9 cellular contexts compared by ENCODE assay signal in genomic region chr3:159263750-159264561, GRCh38.
A peak's percentile ranks its signal among the peaks of the same experiment; 100 is the strongest.
DNase-seq lines count a peak whose midpoint lies in the region; ATAC-seq, FAIRE-seq and TF ChIP-seq lines count a peak whose summit lies in the region.
"Had no signal": no experiment of that assay in that cellular context is flagged by ENCODE, and none has a peak within 500 bp of the region (broad histone marks: within the 10 kb centered on the region; RNA-seq: fewer than 3 reads in every experiment).

No MANE protein-coding gene starts in this region.

- ATAC-seq in HCT116: peak; percentile 72
- no peak for ATAC-seq in GM19023 (IDR thresholded peaks at IDR 0.05; ENCODE audit: unreplicated experiment)

- H3K36me3 Mint-ChIP-seq in mesothelial cell of epicardium: no peaks in the 10 kb centered on the region
- H3K36me3 Mint-ChIP-seq: naive B cell had no signal

- no peak overlapping the region for H3K4me2 ChIP-seq in HCT116 (ENCODE audit: low read length)

- peaks cover 27% of the 10 kb centered on the region for H3K27me3 Mint-ChIP-seq in mesothelial cell of epicardium (ENCODE audit: low read depth)

- no peaks in the 10 kb centered on the region for H3K9me3 ChIP-seq in HCT116 (ENCODE audit: control insufficient read depth in 1 of 2, insufficient read depth in 1 of 2, low read depth in 1 of 2, low read length in 2 of 2)

- H3K36me3 ChIP-seq in HCT116 (ENCODE audit: control insufficient read depth in 1 of 2, insufficient read depth in 2 of 2, low read length in 2 of 2): no peaks in the 10 kb centered on the region

- DNase-seq in COR-L47 (lab: John Stamatoyannopoulos, UW) (peak; percentile 66), HCT116 (ENCODE audit: low read depth, low spot score) (peak; percentile 31), NOMO-1 treated with DMSO at 0.1 percent for 48 hours (lab: John Stamatoyannopoulos, UW; ENCODE audit: unreplicated experiment) (peak; percentile 65), dedifferentiated amniotic fluid mesenchymal stem cell (ENCODE audit: extremely low spot score) (peak; percentile 53), mesothelial cell of epicardium (ENCODE audit: low spot score in 2 of 2, unreplicated experiment in 2 of 2) (no peak), activated gamma-delta T cell (lab: John Stamatoyannopoulos, UW) (no peak), GM12892 (ENCODE audit: insufficient read length) (no peak)
- DNase-seq: naive B cell had no signal

- RAD21 ChIA-PET in HCT116 (lab: Charles Lee; ENCODE audit: low non-redundant PET in 1 of 2, low total read pairs in 2 of 2, uncharacterized antibody in 2 of 2, unreplicated experiment in 2 of 2): no interaction called here

- intact Hi-C loops in HCT116 (cut with micrococcal nuclease): loop anchor here (1.0 to 5.0 kb wide), 4 partner anchors 322 to 742 kb away; no protein-coding TSS in a partner anchor

- H3K9ac ChIP-seq in HCT116 (ENCODE audit: low read length): no peak overlapping the region

- POLR2A ChIA-PET in HCT116 (lab: Charles Lee): no interaction called here

- H4K20me1 ChIP-seq in HCT116 (ENCODE audit: insufficient read depth): no peaks in the 10 kb centered on the region

- H2AFZ ChIP-seq in HCT116 (ENCODE audit: low read depth, low read length, poor library complexity, severe bottlenecking): peak overlapping the region; percentile 50

- H3K4me3 ChIP-seq in HCT116 (replicated peaks in 1 of 2; ENCODE audit: low read depth in 1 of 2, low read length in 2 of 2): no peak overlapping the region

- CTCF ChIA-PET in HCT116 (lab: Charles Lee): interaction anchor here (1.2 to 4.4 kb wide), 4 partner anchors 323 to 741 kb away, joined by 3 to 21 read pairs (median 5); no protein-coding TSS in a partner anchor

- no peak overlapping the region for H3K27ac Mint-ChIP-seq in mesothelial cell of epicardium
- H3K27ac Mint-ChIP-seq: naive B cell had no signal

- no peak for FAIRE-seq in GM12892 (lab: Jason Lieb, UNC)

- TF ChIP-seq POLR2A in HCT116 (IDR thresholded peaks at IDR 0.05; ENCODE audit: borderline replicate concordance, extremely low read depth, insufficient read depth, insufficient read length) (no peak), GM12892 (IDR thresholded peaks at IDR 0.05; ENCODE audit: low read depth, low read length) (no peak)

- H3K4me3 Mint-ChIP-seq in mesothelial cell of epicardium: no peak overlapping the region
- H3K4me3 Mint-ChIP-seq: naive B cell had no signal

- H3K9me3 Mint-ChIP-seq in mesothelial cell of epicardium: no peaks in the 10 kb centered on the region
- H3K9me3 Mint-ChIP-seq: naive B cell had no signal

- 0 out of 2 replicates have a peak, but pooled peaks cover 6% of the 10 kb centered on the region for H3K27me3 ChIP-seq in HCT116 (ENCODE audit: insufficient read depth, low read length)

- TF ChIP-seq CTCF in HCT116 (IDR thresholded peaks at IDR 0.05 in 2 of 3, conservative IDR thresholded peaks at IDR 0.05 in 1 of 3; ENCODE audit: borderline replicate concordance in 1 of 3, insufficient read depth in 1 of 3, low read depth in 2 of 3, low read length in 2 of 3): peak; percentile 70 to 84 (median 73)
- TF ChIP-seq CTCF in mesothelial cell of epicardium (IDR thresholded peaks at IDR 0.05; ENCODE audit: unreplicated experiment): peak; percentile 37

- no peaks in the 10 kb centered on the region for H3K4me1 Mint-ChIP-seq in mesothelial cell of epicardium
- H3K4me1 Mint-ChIP-seq: naive B cell had no signal

- peak; percentile 91 for TF ChIP-seq RAD21 in HCT116 (IDR thresholded peaks at IDR 0.05; ENCODE audit: low read depth)

- H3K27ac ChIP-seq in HCT116 (ENCODE audit: low read depth, low read length): no peak overlapping the region

- H3K4me1 ChIP-seq in HCT116 (ENCODE audit: control insufficient read depth in 1 of 2, insufficient read depth in 2 of 2, low read length in 2 of 2): no peaks in the 10 kb centered on the region

- no peaks in the 10 kb centered on the region for H3K79me2 ChIP-seq in HCT116 (ENCODE audit: insufficient read depth, low read length)

- no TSS peak for BruUV-seq in HCT116 (replicated peaks; lab: Mats Ljungman, UMichigan)

- H3K9me2 ChIP-seq in HCT116 (ENCODE audit: insufficient read depth): no peaks in the 10 kb centered on the region

TF ChIP-seq in HCT116, 20 proteins besides CTCF, POLR2A, EP300 and RAD21:
- TF ChIP-seq FOSL1 (IDR thresholded peaks at IDR 0.05; ENCODE audit: low read depth) (no peak), EZH2phosphoT487 (IDR thresholded peaks at IDR 0.05; ENCODE audit: borderline replicate concordance) (no peak)
TF ChIP-seq in HCT116: peak in this region for 0.

Comparison
In these comparisons a context has a peak if more than half of its experiments do, and no peak if none do; other contexts are left out.
1. DNase-seq: peak in COR-L47 (single experiment), HCT116 (single experiment), NOMO-1 treated with DMSO at 0.1 percent for 48 hours (single experiment) and dedifferentiated amniotic fluid mesenchymal stem cell (single experiment); none in mesothelial cell of epicardium (0 of 2), activated gamma-delta T cell (single experiment) and GM12892 (single experiment).